In the genomic region with DNA sequence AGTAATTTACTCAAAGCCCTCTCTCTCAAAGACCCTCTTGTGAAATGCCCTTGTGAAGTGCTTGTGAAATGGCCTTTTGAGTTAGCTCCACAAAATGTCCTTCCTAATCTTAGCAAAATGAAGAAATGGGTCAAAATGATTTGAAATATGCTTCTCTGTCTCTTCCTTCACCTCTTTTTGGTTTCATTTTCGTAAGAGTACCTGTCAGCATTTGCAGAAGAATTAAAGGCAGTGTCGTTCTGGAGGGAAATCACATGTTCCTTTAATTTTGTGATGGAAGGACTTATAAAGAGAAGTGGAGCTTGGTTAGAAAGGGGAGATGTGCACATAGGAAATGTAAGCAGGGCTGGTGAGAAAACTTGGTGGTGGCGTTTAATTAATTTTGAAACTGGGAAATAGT, we compare ENCODE assay signal across 13 cellular contexts.
DNase-seq lines count a peak whose midpoint lies in the region; ATAC-seq and TF ChIP-seq lines count a peak whose summit lies in the region.
"Had no signal": no experiment of that assay in that cellular context is flagged by ENCODE, and none has a peak within 500 bp of the region (broad histone marks: within the 10 kb centered on the region; RNA-seq: fewer than 3 reads in every experiment).

No MANE protein-coding gene starts in this region.

- H3K36me3 ChIP-seq in SK-N-SH (replicated peaks in 1 of 2; ENCODE audit: control insufficient read depth in 1 of 2, insufficient read depth in 2 of 2, low read length in 1 of 2), result peaks cover 13 to 69% of the 10 kb centered on the region in 2 experiments
- H3K36me3 ChIP-seq in naive thymus-derived CD4-positive, alpha-beta T cell (ENCODE audit: control insufficient read depth in 2 of 3, insufficient read depth in 3 of 3, low read length in 3 of 3), result no peaks in the 10 kb centered on the region

- peaks cover 0 to 15% (median 5%) of the 10 kb centered on the region in 5 donors for H3K27me3 Mint-ChIP-seq in naive thymus-derived CD4-positive, alpha-beta T cell
- peaks cover 5% of the 10 kb centered on the region for H3K27me3 Mint-ChIP-seq in activated CD4-positive, alpha-beta T cell treated with anti-CD3 and anti-CD28 coated beads, Interleukin-2, amount 10 ng/mL, durations not matched to agents 7 days and 5 days

- no peak for TF ChIP-seq RAD21 in SK-N-SH (IDR thresholded peaks at IDR 0.05; ENCODE audit: low read length)

- H3K4me1 ChIP-seq in SK-N-SH (ENCODE audit: control insufficient read depth in 1 of 2, insufficient read depth in 2 of 2, low read depth in 1 of 2, low read length in 1 of 2), result peaks cover 0 to 67% of the 10 kb centered on the region in 2 experiments
- H3K4me1 ChIP-seq in naive thymus-derived CD4-positive, alpha-beta T cell (ENCODE audit: control insufficient read depth in 2 of 2, insufficient read depth in 2 of 2, low read length in 2 of 2), result no peaks in the 10 kb centered on the region
- H3K4me1 ChIP-seq: testis had no signal

- no peak for TF ChIP-seq CTCF in SK-N-SH (IDR thresholded peaks at IDR 0.05)
- TF ChIP-seq CTCF in NB4 (IDR thresholded peaks at IDR 0.05; ENCODE audit: low read depth, low read length), result no peak

- WGBS in SK-N-SH (ENCODE audit: low lambda C conversion rate), result 46% methylated on average over 3 of the region's 3 CpGs

- H3F3A ChIP-seq in SK-N-SH (replicated peaks; ENCODE audit: insufficient read depth), result peaks cover 63% of the 10 kb centered on the region

- H3K4me2 ChIP-seq in SK-N-SH, result peak overlapping the region; percentile 40; the same call in 1 of the 2 replicates

- peaks cover 0 to 3% (median 0%) of the 10 kb centered on the region in 11 donors for H3K9me3 Mint-ChIP-seq in naive thymus-derived CD4-positive, alpha-beta T cell
- peaks cover 2% of the 10 kb centered on the region for H3K9me3 Mint-ChIP-seq in activated CD4-positive, alpha-beta T cell treated with anti-CD3 and anti-CD28 coated beads, Interleukin-2, amount 10 ng/mL, durations not matched to agents 7 days and 5 days

- H3K27me3 ChIP-seq in SK-N-SH (ENCODE audit: insufficient read depth), result no peaks in the 10 kb centered on the region
- no peaks in the 10 kb centered on the region for H3K27me3 ChIP-seq in naive thymus-derived CD4-positive, alpha-beta T cell (ENCODE audit: control insufficient read depth in 2 of 2, insufficient read depth in 2 of 2, low read length in 2 of 2)
- H3K27me3 ChIP-seq: testis had no signal

- DNase-seq in SK-N-SH, result no peak
- peak; percentile 20 for DNase-seq in NB4 (ENCODE audit: low read depth)
- peak in 2 of 9 donors; percentile 3 to 24 for DNase-seq in naive thymus-derived CD4-positive, alpha-beta T cell
- DNase-seq in NCI-H1417 treated with DMSO at 0.1 percent for 48 hours (lab: John Stamatoyannopoulos, UW), result no peak
- no peak for DNase-seq in A172 (ENCODE audit: low spot score)
- no peak for DNase-seq in activated CD4-positive, alpha-beta T cell treated with anti-CD3 and anti-CD28 coated beads, Interleukin-2, amount 10 ng/mL, durations not matched to agents 7 days and 5 days
- DNase-seq: 8988T; activated CD4-positive, alpha-beta T cell treated with anti-CD3 and anti-CD28 coated beads for 4 hours; activated gamma-delta T cell treated with Interleukin-2 at 50 U/mL for 16 hours; caudate nucleus; testis had no signal

- H3K9ac ChIP-seq in SK-N-SH, result peak overlapping the region; percentile 6; the same call in 1 of the 2 replicates

- CTCF ChIA-PET in SK-N-SH (lab: Yijun Ruan, JAX), result no interaction called here
- CTCF ChIA-PET in naive thymus-derived CD4-positive, alpha-beta T cell (lab: Charles Lee), result no interaction called here
- CTCF ChIA-PET in activated CD4-positive, alpha-beta T cell treated with anti-CD3 and anti-CD28 coated beads, Interleukin-2, amount 10 ng/mL, durations not matched to agents 7 days and 5 days (lab: Charles Lee), result no interaction called here

- TF ChIP-seq POLR2A in NB4 (IDR thresholded peaks at IDR 0.05; ENCODE audit: extremely low read depth, insufficient read length), result no peak

- no peak overlapping the region for H3K4me3 Mint-ChIP-seq in naive thymus-derived CD4-positive, alpha-beta T cell
- H3K4me3 Mint-ChIP-seq in activated CD4-positive, alpha-beta T cell treated with anti-CD3 and anti-CD28 coated beads, Interleukin-2, amount 10 ng/mL, durations not matched to agents 7 days and 5 days, result no peak overlapping the region

- H3K4me1 Mint-ChIP-seq in naive thymus-derived CD4-positive, alpha-beta T cell, result peaks cover 0 to 7% (median 4%) of the 10 kb centered on the region in 7 donors
- peaks cover 8% of the 10 kb centered on the region for H3K4me1 Mint-ChIP-seq in activated CD4-positive, alpha-beta T cell treated with anti-CD3 and anti-CD28 coated beads, Interleukin-2, amount 10 ng/mL, durations not matched to agents 7 days and 5 days

- TF ChIP-seq EP300 in SK-N-SH (IDR thresholded peaks at IDR 0.05; ENCODE audit: borderline replicate concordance in 1 of 2, low read depth in 1 of 2, low read length in 1 of 2), result no peak

- peaks cover 100% of the 10 kb centered on the region for H3K79me2 ChIP-seq in SK-N-SH (ENCODE audit: insufficient read depth)

- no peak overlapping the region for H3K27ac Mint-ChIP-seq in naive thymus-derived CD4-positive, alpha-beta T cell
- H3K27ac Mint-ChIP-seq in activated CD4-positive, alpha-beta T cell treated with anti-CD3 and anti-CD28 coated beads, Interleukin-2, amount 10 ng/mL, durations not matched to agents 7 days and 5 days, result no peak overlapping the region

- no peaks in the 10 kb centered on the region for H3K9me2 ChIP-seq in SK-N-SH

- H2AFZ ChIP-seq in SK-N-SH (ENCODE audit: low read depth), result no peak overlapping the region

- H4K20me1 ChIP-seq in SK-N-SH (ENCODE audit: insufficient read depth), result peaks cover 66% of the 10 kb centered on the region

- no peaks in the 10 kb centered on the region for H3K36me3 Mint-ChIP-seq in naive thymus-derived CD4-positive, alpha-beta T cell
- H3K36me3 Mint-ChIP-seq in activated CD4-positive, alpha-beta T cell treated with anti-CD3 and anti-CD28 coated beads, Interleukin-2, amount 10 ng/mL, durations not matched to agents 7 days and 5 days (ENCODE audit: low read depth), result no peaks in the 10 kb centered on the region

- H3K4me3 ChIP-seq in SK-N-SH (ENCODE audit: low read depth in 2 of 2, low read length in 1 of 2) (no peak overlapping the region; a peak in 1 of 4 replicates), NB4 (ENCODE audit: low read depth, low read length) (no peak overlapping the region)
- H3K4me3 ChIP-seq in naive thymus-derived CD4-positive, alpha-beta T cell (ENCODE audit: low read length), result no peak overlapping the region
- H3K4me3 ChIP-seq: testis had no signal

- POLR2A ChIA-PET in SK-N-SH (lab: Yijun Ruan, JAX), result no interaction called here
- POLR2A ChIA-PET in naive thymus-derived CD4-positive, alpha-beta T cell (lab: Charles Lee), result no interaction called here
- POLR2A ChIA-PET in activated CD4-positive, alpha-beta T cell treated with anti-CD3 and anti-CD28 coated beads, Interleukin-2, amount 10 ng/mL, durations not matched to agents 7 days and 5 days (lab: Charles Lee), result no interaction called here

- ATAC-seq in SK-N-SH treated with all-trans-retinoic acid at 6 μM for 48 hours (no peak), HG02763 (IDR thresholded peaks at IDR 0.05; ENCODE audit: unreplicated experiment) (peak; percentile 53)
- ATAC-seq in naive thymus-derived CD4-positive, alpha-beta T cell, result peak; percentile 8

- peak overlapping the region; percentile 79 to 83 for H3K27ac ChIP-seq in SK-N-SH (ENCODE audit: low read depth in 2 of 2, low read length in 1 of 2)
- no peak overlapping the region for H3K27ac ChIP-seq in naive thymus-derived CD4-positive, alpha-beta T cell (ENCODE audit: low read depth, low read length)
- H3K27ac ChIP-seq: testis had no signal

- H3K9me3 ChIP-seq in SK-N-SH, result no peaks in the 10 kb centered on the region
- H3K9me3 ChIP-seq in naive thymus-derived CD4-positive, alpha-beta T cell (ENCODE audit: control insufficient read depth in 2 of 3, low read length in 3 of 3), result no peaks in the 10 kb centered on the region
- H3K9me3 ChIP-seq: testis had no signal

- intact Hi-C loops in naive thymus-derived CD4-positive, alpha-beta T cell (cut with micrococcal nuclease), result no loop called here

TF ChIP-seq in SK-N-SH, 30 proteins besides CTCF, POLR2A, EP300 and RAD21 (continues in another document):
- TF ChIP-seq, protein P1, sequence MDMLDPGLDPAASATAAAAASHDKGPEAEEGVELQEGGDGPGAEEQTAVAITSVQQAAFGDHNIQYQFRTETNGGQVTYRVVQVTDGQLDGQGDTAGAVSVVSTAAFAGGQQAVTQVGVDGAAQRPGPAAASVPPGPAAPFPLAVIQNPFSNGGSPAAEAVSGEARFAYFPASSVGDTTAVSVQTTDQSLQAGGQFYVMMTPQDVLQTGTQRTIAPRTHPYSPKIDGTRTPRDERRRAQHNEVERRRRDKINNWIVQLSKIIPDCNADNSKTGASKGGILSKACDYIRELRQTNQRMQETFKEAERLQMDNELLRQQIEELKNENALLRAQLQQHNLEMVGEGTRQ (IDR thresholded peaks at IDR 0.05; ENCODE audit: borderline replicate concordance, low read depth, low read length), result no peak
- TF ChIP-seq, protein P2, sequence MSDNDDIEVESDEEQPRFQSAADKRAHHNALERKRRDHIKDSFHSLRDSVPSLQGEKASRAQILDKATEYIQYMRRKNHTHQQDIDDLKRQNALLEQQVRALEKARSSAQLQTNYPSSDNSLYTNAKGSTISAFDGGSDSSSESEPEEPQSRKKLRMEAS (IDR thresholded peaks at IDR 0.05; ENCODE audit: low read depth), result no peak
- no peak for TF ChIP-seq CHD2 (IDR thresholded peaks at IDR 0.05; ENCODE audit: low read length, partially characterized antibody)
- no peak for TF ChIP-seq SIN3A (IDR thresholded peaks at IDR 0.05; ENCODE audit: borderline replicate concordance, low read depth, low read length)
- TF ChIP-seq NRF1 (IDR thresholded peaks at IDR 0.05; ENCODE audit: low read depth, low read length), result no peak

TF ChIP-seq in SK-N-SH treated with all-trans-retinoic acid at 6 μM for 48 hours, 23 proteins besides CTCF, POLR2A, EP300 and RAD21 (continues in another document):
- no peak for TF ChIP-seq BACH2 (CRISPR knock-in tag; IDR thresholded peaks at IDR 0.05; ENCODE audit: borderline replicate concordance)
- no peak for TF ChIP-seq CSDC2 (CRISPR knock-in tag; IDR thresholded peaks at IDR 0.05)
- no peak for TF ChIP-seq TCF4 (CRISPR knock-in tag; IDR thresholded peaks at IDR 0.05; ENCODE audit: borderline replicate concordance)
- no peak for TF ChIP-seq ZFP30 (CRISPR knock-in tag; IDR thresholded peaks at IDR 0.05)
- TF ChIP-seq ZNF565 (CRISPR knock-in tag; conservative IDR thresholded peaks at IDR 0.05; ENCODE audit: low read depth), result no peak
- TF ChIP-seq ZNF8 (CRISPR knock-in tag; IDR thresholded peaks at IDR 0.05), result no peak
- no peak for TF ChIP-seq GLIS3 (CRISPR knock-in tag; IDR thresholded peaks at IDR 0.05)
- TF ChIP-seq OSR1 (CRISPR knock-in tag; IDR thresholded peaks at IDR 0.05), result no peak
- TF ChIP-seq ARNTL (CRISPR knock-in tag; IDR thresholded peaks at IDR 0.05; ENCODE audit: borderline replicate concordance, low read depth), result no peak
- no peak for TF ChIP-seq ESRRG (CRISPR knock-in tag; IDR thresholded peaks at IDR 0.05)
- TF ChIP-seq ZFP3 (CRISPR knock-in tag; IDR thresholded peaks at IDR 0.05), result no peak
- no peak for TF ChIP-seq ISL1 (CRISPR knock-in tag; IDR thresholded peaks at IDR 0.05)
